In the genomic region with DNA sequence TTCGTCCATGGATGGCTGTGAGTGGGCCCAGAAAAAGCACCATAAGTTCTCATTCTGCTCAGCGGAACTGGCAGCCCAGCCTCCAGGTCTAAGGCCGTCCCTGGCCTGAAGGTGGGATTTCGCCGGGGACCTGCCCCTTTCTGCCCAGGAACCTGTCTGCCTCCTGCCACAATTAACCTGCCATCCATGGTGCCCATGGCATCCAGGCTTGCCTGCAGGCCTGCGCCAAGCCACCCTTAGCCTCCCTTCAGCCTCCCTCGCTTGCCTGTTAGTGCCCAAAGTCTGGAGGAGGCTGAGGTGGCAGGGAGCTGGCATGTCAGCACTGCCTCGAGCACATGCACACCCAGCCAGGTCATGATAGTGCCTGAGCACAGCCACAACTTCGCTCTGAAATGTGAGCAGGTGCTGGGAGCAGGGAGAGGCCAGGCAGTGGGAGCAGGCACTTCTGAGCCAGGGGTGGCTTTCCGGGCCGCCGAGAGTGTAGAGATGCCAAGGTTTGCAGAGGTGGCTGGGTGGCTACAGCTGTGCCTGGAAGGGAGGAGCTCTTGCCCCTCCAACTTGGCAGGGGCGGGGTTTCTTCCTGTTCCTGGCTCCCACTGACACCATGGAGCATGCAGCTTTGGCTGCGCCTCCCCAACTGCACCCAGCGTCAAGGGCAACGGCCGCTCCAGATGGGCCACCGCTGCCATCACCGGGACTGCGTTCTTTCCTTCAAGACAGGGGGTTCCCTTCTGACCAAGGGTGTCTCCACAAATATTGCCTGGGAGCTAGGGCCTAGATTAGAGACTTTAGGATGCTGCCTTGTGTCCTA, we compare ENCODE assay signal across 19 cellular contexts.
"Had no signal": no experiment of that assay in that cellular context is flagged by ENCODE, and none has a peak within 500 bp of the region (broad histone marks: within the 10 kb centered on the region; RNA-seq: fewer than 3 reads in every experiment).

No MANE protein-coding gene starts in this region.

- H3K27ac Mint-ChIP-seq: immature natural killer cell, naive B cell, nephron had no signal

- H3K27me3 ChIP-seq: tibial artery had no signal

- H3K27me3 Mint-ChIP-seq: central memory CD8-positive, alpha-beta T cell; naive B cell had no signal

- H3K4me1 Mint-ChIP-seq: central memory CD8-positive, alpha-beta T cell; immature natural killer cell; naive B cell had no signal

- DNase-seq: cortex of kidney; effector memory CD4-positive, alpha-beta T cell; immature natural killer cell; left colon; left ventricle myocardium superior; mesendoderm; naive B cell; stimulated activated CD4-positive, alpha-beta T cell treated with anti-CD3 and anti-CD28 coated beads, Interleukin-2, amount 100 ng/mL, for 24 hours; stimulated activated CD4-positive, alpha-beta T cell treated with anti-CD3 and anti-CD28 coated beads, Interleukin-4, amount 100 ng/mL, for 4 hours; stimulated activated naive CD4-positive, alpha-beta T cell; tibial artery had no signal

- FAIRE-seq: endometrium, frontal cortex, keratinocyte had no signal

- H3K27ac ChIP-seq: skin epidermis, tibial artery had no signal

- H3K4me3 ChIP-seq: skin epidermis, tibial artery had no signal

- H3K4me1 ChIP-seq: tibial artery had no signal

- H3K36me3 Mint-ChIP-seq: immature natural killer cell, naive B cell had no signal

- ATAC-seq: esophagus mucosa, left colon, left ventricle myocardium superior, sciatic nerve had no signal

- H3K36me3 ChIP-seq: tibial artery had no signal

- H3K4me3 Mint-ChIP-seq: central memory CD8-positive, alpha-beta T cell; immature natural killer cell; naive B cell; nephron had no signal
